In the genomic region with DNA sequence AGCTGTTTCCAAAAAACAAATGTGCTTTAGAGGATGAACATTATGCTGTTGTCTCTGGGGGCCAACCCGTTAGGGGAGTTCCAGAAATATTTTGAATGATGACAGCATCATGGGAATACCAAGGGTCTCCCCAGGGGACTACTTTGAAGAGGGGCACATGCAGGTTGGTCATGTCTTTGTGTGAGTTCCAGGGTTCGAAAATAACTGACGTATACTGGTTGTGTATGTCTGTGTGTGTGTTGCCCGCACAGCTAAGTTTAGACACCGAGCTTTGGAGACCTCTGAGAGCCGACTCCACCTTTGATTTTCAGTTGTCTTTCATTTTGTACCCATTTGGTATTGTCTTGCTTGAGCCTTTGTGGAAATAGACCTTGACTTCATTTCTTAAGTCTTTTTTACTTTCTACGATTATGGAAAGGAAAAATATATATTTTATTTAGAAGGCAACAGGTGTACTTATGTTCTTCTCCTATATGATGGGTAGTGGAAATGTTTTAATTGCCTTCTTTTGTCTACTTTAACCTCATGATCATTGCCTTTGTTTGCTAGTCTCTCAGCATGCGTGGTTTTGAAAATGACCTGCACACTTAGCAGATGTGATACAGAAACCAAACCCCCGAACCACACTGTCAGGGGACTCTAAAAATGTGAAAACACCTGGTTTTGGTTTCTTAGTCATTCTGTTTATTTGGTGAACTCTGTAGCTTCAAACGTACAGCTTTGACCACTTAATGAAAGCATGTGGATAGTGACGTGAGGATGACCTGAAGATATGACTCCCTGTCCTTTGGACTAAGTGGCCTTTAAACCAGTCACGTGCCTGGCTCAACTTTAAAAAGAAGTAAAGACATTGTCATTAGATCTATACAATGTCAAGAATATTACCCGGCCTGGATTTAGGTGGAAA, we compare ENCODE assay signal across 9 cellular contexts. TPM values are rescaled to one million over a fixed set of nuclear protein-coding genes. Genes with fewer than 3 reads are reported as not detected.
DNase-seq lines count a peak whose midpoint lies in the region; ATAC-seq and TF ChIP-seq lines count a peak whose summit lies in the region.
"Had no signal": no experiment of that assay in that cellular context is flagged by ENCODE, and none has a peak within 500 bp of the region (broad histone marks: within the 10 kb centered on the region; RNA-seq: fewer than 3 reads in every experiment).

No MANE protein-coding gene starts in this region.

- H3K9ac ChIP-seq in fibroblast of lung (ENCODE audit: insufficient read depth, low read length): no peak overlapping the region

- intact Hi-C loops in gastrocnemius medialis (cut with DNase I; ENCODE audit: low total_unique reads): no loop called here

- H2AFZ ChIP-seq in fibroblast of lung (ENCODE audit: low read length): no peak overlapping the region

- H3K79me2 ChIP-seq in fibroblast of lung (ENCODE audit: control insufficient read depth, insufficient read depth, low read length): peaks cover 52% of the 10 kb centered on the region

- H3K36me3 ChIP-seq in fibroblast of lung (ENCODE audit: control insufficient read depth, insufficient read depth, low read length) (peaks cover 3% of the 10 kb centered on the region), gastrocnemius medialis (no peaks in the 10 kb centered on the region)

- no peaks in the 10 kb centered on the region for H4K20me1 ChIP-seq in fibroblast of lung (ENCODE audit: control insufficient read depth, extremely low read depth, insufficient read depth, low read length)

- no peak overlapping the region for H3K4me2 ChIP-seq in fibroblast of lung (ENCODE audit: extremely low read depth, insufficient read depth, low read length)

- TF ChIP-seq CTCF in GM13977 (IDR thresholded peaks at IDR 0.05; ENCODE audit: extremely low read depth, insufficient read depth, missing control alignments) (no peak), fibroblast of lung (conservative IDR thresholded peaks at IDR 0.05 in 1 of 2, IDR thresholded peaks at IDR 0.05 in 1 of 2; ENCODE audit: low read depth in 1 of 2, low read length in 2 of 2) (no peak), gastrocnemius medialis (IDR thresholded peaks at IDR 0.05 in 4 of 5, conservative IDR thresholded peaks at IDR 0.05 in 1 of 5) (no peak)

- H3K27me3 ChIP-seq in fibroblast of lung (ENCODE audit: control insufficient read depth, insufficient read depth, low read length) (no peaks in the 10 kb centered on the region), gastrocnemius medialis (no peaks in the 10 kb centered on the region)
- H3K27me3 ChIP-seq: neutrophil had no signal

- H3K9me3 ChIP-seq in fibroblast of lung (ENCODE audit: control insufficient read depth, insufficient read depth, low read depth, low read length) (no peaks in the 10 kb centered on the region), gastrocnemius medialis (no peaks in the 10 kb centered on the region)
- H3K9me3 ChIP-seq: neutrophil had no signal

- H3K4me1 ChIP-seq in fibroblast of lung (ENCODE audit: control insufficient read depth, extremely low read depth, insufficient read depth, low read length) (peaks cover 9% of the 10 kb centered on the region), gastrocnemius medialis (peaks cover 58 to 68% of the 10 kb centered on the region in 2 donors)

- ATAC-seq in GM21447 (IDR thresholded peaks at IDR 0.05; ENCODE audit: unreplicated experiment) (peak; percentile 80), HG03558 (IDR thresholded peaks at IDR 0.05; ENCODE audit: extremely low read depth, unreplicated experiment) (peak; percentile 78), gastrocnemius medialis (no peak)

- H3K27ac ChIP-seq in fibroblast of lung (ENCODE audit: insufficient read depth, low read length) (no peak overlapping the region), gastrocnemius medialis (no peak overlapping the region)
- H3K27ac ChIP-seq: neutrophil had no signal

- no peak overlapping the region for H3K4me3 ChIP-seq in fibroblast of lung (replicated peaks in 1 of 4; ENCODE audit: control extremely low read depth in 1 of 4, insufficient read depth in 1 of 4, low read depth in 3 of 4, low read length in 4 of 4)
- no peak overlapping the region for H3K4me3 ChIP-seq in gastrocnemius medialis

- peak; percentile 79 for DNase-seq in GM13977 (ENCODE audit: low spot score)
- peak; percentile 68 to 70 for DNase-seq in fibroblast of lung (ENCODE audit: low read depth in 2 of 2)
- DNase-seq in gastrocnemius medialis: no peak
- no peak for DNase-seq in D341Med (ENCODE audit: low spot score)
- no peak for DNase-seq in ureter (ENCODE audit: low spot score)
- no peak for DNase-seq in SKM-1 treated with dmso at 0.1 percent for 144 hours (lab: John Stamatoyannopoulos, UW; ENCODE audit: unreplicated experiment)

- in situ Hi-C loops in GM13977 (cut with MboI; ENCODE audit: low pct_unique_long_range_greater_than_20kb, low sequenced_read_pairs, unreplicated experiment): no loop called here
- in situ Hi-C loops in gastrocnemius medialis (cut with MboI; ENCODE audit: low sequenced_read_pairs in 4 of 4): no loop called here

- no peak for TF ChIP-seq POLR2A in gastrocnemius medialis (IDR thresholded peaks at IDR 0.05)

RNA-seq across cellular contexts. Expression of a gene that starts 56.5 kb away (rescaled TPM):
- total RNA-seq in fibroblast of lung (61.6 and 106 TPM in 2 replicates), gastrocnemius medialis (100 to 1,000 TPM in 1 of 4 donors, 10 to 100 TPM in 3; 73.7 to 106 (median 78.3) TPM), ureter (67.9 TPM)
- polyA plus RNA-seq in fibroblast of lung: 111 and 115 TPM in 2 replicates
- 124 and 130 TPM in 2 replicates for polyA plus RNA-seq in fibroblast of lung (2012)
- 76.1 and 79.5 TPM in 2 replicates for polyA minus RNA-seq in fibroblast of lung (ENCODE audit: low replicate concordance)

Comparison
In these comparisons a context has a peak if more than half of its experiments do, and no peak if none do; other contexts are left out.
1. DNase-seq: peak in GM13977 (single experiment) and fibroblast of lung (2 of 2); none in gastrocnemius medialis (0 of 2), D341Med (single experiment), ureter (single experiment) and SKM-1 treated with dmso at 0.1 percent for 144 hours (single experiment).
2. ATAC-seq: peak in GM21447 (single experiment) and HG03558 (single experiment); none in gastrocnemius medialis (0 of 2).